ENCODE assay signal across 24 cellular contexts in the genomic region with DNA sequence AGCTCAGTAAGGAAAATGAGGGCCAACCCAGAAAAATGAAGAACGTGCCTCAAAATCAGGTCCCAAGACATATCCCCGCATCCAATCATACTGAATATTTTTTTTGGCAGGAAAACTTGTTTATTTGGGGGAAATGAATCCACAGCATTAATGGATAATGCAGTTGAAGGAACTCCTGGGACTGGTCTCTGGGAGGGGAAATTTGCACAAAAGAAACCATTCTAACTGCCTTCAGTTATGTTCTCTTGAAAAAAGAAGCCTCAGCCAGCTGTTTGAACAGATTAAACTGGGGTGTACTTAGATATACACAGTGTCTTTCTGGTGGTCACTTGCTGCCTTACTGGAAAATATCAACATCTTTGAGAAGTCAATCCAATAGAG.
DNase-seq lines count a peak whose midpoint lies in the region; ATAC-seq and TF ChIP-seq lines count a peak whose summit lies in the region.
"Had no signal": no experiment of that assay in that cellular context is flagged by ENCODE, and none has a peak within 500 bp of the region (broad histone marks: within the 10 kb centered on the region; RNA-seq: fewer than 3 reads in every experiment).

No MANE protein-coding gene starts in this region.

- no peak overlapping the region for H3K27ac Mint-ChIP-seq in CD4-positive, alpha-beta memory T cell
- H3K27ac Mint-ChIP-seq: activated naive CD8-positive, alpha-beta T cell treated with anti-CD3 and anti-CD28 coated beads for 36 hours; activated T-cell treated with anti-CD3 and anti-CD28 coated beads, Interleukin-2, amount 50 U/mL, for 72 hours; dendritic cell treated with granulocyte-macrophage colony-stimulating factor and Interleukin-4, amounts not matched to agents 40 ng/mL and 50 ng/mL, for 4 days had no signal

- no peaks in the 10 kb centered on the region for H3K9me3 ChIP-seq in HCT116 (ENCODE audit: control insufficient read depth in 1 of 2, insufficient read depth in 1 of 2, low read depth in 1 of 2, low read length in 2 of 2)
- no peaks in the 10 kb centered on the region for H3K9me3 ChIP-seq in Panc1 (ENCODE audit: control insufficient read depth, insufficient read depth, low read depth, low read length)
- no peaks in the 10 kb centered on the region for H3K9me3 ChIP-seq in left ventricle myocardium inferior (replicated peaks)
- no peaks in the 10 kb centered on the region for H3K9me3 ChIP-seq in skeletal muscle satellite cell (replicated peaks; ENCODE audit: low read length)
- no peaks in the 10 kb centered on the region for H3K9me3 ChIP-seq in CD4-positive, alpha-beta memory T cell (ENCODE audit: control insufficient read depth in 1 of 2, low read length in 2 of 2)
- H3K9me3 ChIP-seq: gastroesophageal sphincter, HAP-1, left lung, psoas muscle had no signal

- no peaks in the 10 kb centered on the region for H3K36me3 Mint-ChIP-seq in CD4-positive, alpha-beta memory T cell
- H3K36me3 Mint-ChIP-seq: activated naive CD8-positive, alpha-beta T cell treated with anti-CD3 and anti-CD28 coated beads for 36 hours had no signal

- peaks cover 90% of the 10 kb centered on the region for H3K79me2 ChIP-seq in HCT116 (ENCODE audit: insufficient read depth, low read length)

- H4K20me1 ChIP-seq in HCT116 (ENCODE audit: insufficient read depth) = peaks cover 11% of the 10 kb centered on the region; the same call in 1 of the 2 replicates

- H3K27ac ChIP-seq in HCT116 (ENCODE audit: low read depth, low read length) (no peak overlapping the region), Panc1 (ENCODE audit: low read length) (peak overlapping the region; percentile 68; the same call in 1 of the 2 replicates), left ventricle myocardium inferior (replicated peaks) (peak overlapping the region; percentile 71)
- H3K27ac ChIP-seq in CD4-positive, alpha-beta memory T cell (ENCODE audit: low read depth, low read length) = no peak overlapping the region
- H3K27ac ChIP-seq: brain microvascular endothelial cell, epithelial cell of prostate, gastroesophageal sphincter, left lung, psoas muscle had no signal

- H3K4me3 ChIP-seq in HCT116 (replicated peaks in 1 of 2; ENCODE audit: low read depth in 1 of 2, low read length in 2 of 2) (no peak overlapping the region), Panc1 (ENCODE audit: low read depth in 2 of 2, low read length in 2 of 2) (no peak overlapping the region), left ventricle myocardium inferior (no peak overlapping the region), skeletal muscle satellite cell (ENCODE audit: low read length) (peak overlapping the region; percentile 12)
- H3K4me3 ChIP-seq in CD4-positive, alpha-beta memory T cell (ENCODE audit: low read length in 2 of 2) = no peak overlapping the region
- H3K4me3 ChIP-seq: gastroesophageal sphincter, HAP-1, left lung, psoas muscle had no signal

- DNase-seq in HCT116 (ENCODE audit: low read depth, low spot score) (no peak), Panc1 (ENCODE audit: low read depth, low spot score) (no peak), left ventricle myocardium inferior (no peak), hippocampal formation (lab: John Stamatoyannopoulos, UW) (no peak)
- DNase-seq in CD4-positive, alpha-beta memory T cell = no peak
- no peak for DNase-seq in stimulated activated naive CD4-positive, alpha-beta T cell treated with Interleukin-2 at 50 U/mL for 16 hours (lab: John Stamatoyannopoulos, UW)
- DNase-seq: activated CD8-positive, alpha-beta memory T cell treated with anti-CD3 and anti-CD28 coated beads for 24 hours; activated naive CD8-positive, alpha-beta T cell treated with anti-CD3 and anti-CD28 coated beads for 36 hours; activated T-cell treated with anti-CD3 and anti-CD28 coated beads, Interleukin-2, amount 50 U/mL, for 72 hours; AML-193; brain microvascular endothelial cell; left lung; NCI-H1694 treated with DMSO at 0.1 percent for 48 hours; psoas muscle; SHP77 treated with DMSO at 0.1 percent for 48 hours; stimulated activated CD4-positive, alpha-beta T cell treated with anti-CD3 and anti-CD28 coated beads, Interleukin-15, amount 100 ng/mL, for 24 hours; stimulated activated naive CD8-positive, alpha-beta T cell treated with anti-CD3 and anti-CD28 coated beads, Interleukin-15, Interleukin-2, amounts not matched to agents 100 U/mL and 50 U/mL, for 24 hours had no signal

- H3K27me3 ChIP-seq in HCT116 (ENCODE audit: insufficient read depth, low read length) (no peaks in the 10 kb centered on the region), Panc1 (ENCODE audit: control insufficient read depth, insufficient read depth, low read length) (no peaks in the 10 kb centered on the region), left ventricle myocardium inferior (ENCODE audit: low read depth) (no peaks in the 10 kb centered on the region), skeletal muscle satellite cell (ENCODE audit: control insufficient read depth, insufficient read depth, low read length) (no peaks in the 10 kb centered on the region)
- no peaks in the 10 kb centered on the region for H3K27me3 ChIP-seq in CD4-positive, alpha-beta memory T cell (ENCODE audit: insufficient read depth, low read length)
- H3K27me3 ChIP-seq: brain microvascular endothelial cell, gastroesophageal sphincter, left lung had no signal

- intact Hi-C loops in HCT116 (cut with micrococcal nuclease) (no loop called here), Panc1 (cut with micrococcal nuclease; ENCODE audit: unreplicated experiment) (no loop called here), left ventricle myocardium inferior (cut with micrococcal nuclease) (no loop called here)
- intact Hi-C loops in CD4-positive, alpha-beta memory T cell (cut with micrococcal nuclease) = no loop called here

- no peak overlapping the region for H2AFZ ChIP-seq in HCT116 (ENCODE audit: low read depth, low read length, poor library complexity, severe bottlenecking)

- no peak overlapping the region for H3K4me3 Mint-ChIP-seq in CD4-positive, alpha-beta memory T cell
- H3K4me3 Mint-ChIP-seq: activated naive CD8-positive, alpha-beta T cell treated with anti-CD3 and anti-CD28 coated beads for 36 hours; activated T-cell treated with anti-CD3 and anti-CD28 coated beads, Interleukin-2, amount 50 U/mL, for 72 hours; dendritic cell treated with granulocyte-macrophage colony-stimulating factor and Interleukin-4, amounts not matched to agents 40 ng/mL and 50 ng/mL, for 4 days had no signal

- TF ChIP-seq CTCF in HCT116 (IDR thresholded peaks at IDR 0.05 in 2 of 3, conservative IDR thresholded peaks at IDR 0.05 in 1 of 3; ENCODE audit: borderline replicate concordance in 1 of 3, insufficient read depth in 1 of 3, low read depth in 2 of 3, low read length in 2 of 3) (no peak), Panc1 (IDR thresholded peaks at IDR 0.05) (no peak), left ventricle myocardium inferior (IDR thresholded peaks at IDR 0.05; ENCODE audit: borderline replicate concordance) (no peak)

- H3K4me1 Mint-ChIP-seq in CD4-positive, alpha-beta memory T cell = peaks cover 0 to 14% (median 9%) of the 10 kb centered on the region in 4 donors

- peak overlapping the region; percentile 12; the same call in 1 of the 2 replicates for H3K4me2 ChIP-seq in HCT116 (ENCODE audit: low read length)
- peak overlapping the region; percentile 47 for H3K4me2 ChIP-seq in skeletal muscle satellite cell (ENCODE audit: low read length)

- no peaks in the 10 kb centered on the region for H3K27me3 Mint-ChIP-seq in CD4-positive, alpha-beta memory T cell
- H3K27me3 Mint-ChIP-seq: dendritic cell treated with granulocyte-macrophage colony-stimulating factor and Interleukin-4, amounts not matched to agents 40 ng/mL and 50 ng/mL, for 4 days had no signal

- no peaks in the 10 kb centered on the region for H3K9me2 ChIP-seq in HCT116 (ENCODE audit: insufficient read depth)

- BruUV-seq in HCT116 (replicated peaks; lab: Mats Ljungman, UMichigan) (no TSS peak), Panc1 (replicated peaks; lab: Mats Ljungman, UMichigan) (no TSS peak)

- H3K9ac ChIP-seq in HCT116 (ENCODE audit: low read length) (no peak overlapping the region), skeletal muscle satellite cell (ENCODE audit: low read depth, low read length) (peak overlapping the region; percentile 28)

- ATAC-seq in HCT116 = no peak
- no peak for ATAC-seq in Panc1
- ATAC-seq in GM21723 (IDR thresholded peaks at IDR 0.05; ENCODE audit: unreplicated experiment) = no peak
- ATAC-seq: activated CD4-positive, CD25-positive, alpha-beta regulatory T cell treated with anti-CD3 and anti-CD28 coated beads, Interleukin-2, amount 50 U/mL, for 24 hours; activated T-cell treated with anti-CD3 and anti-CD28 coated beads, Interleukin-2, amount 50 U/mL, for 72 hours; left lung; stimulated activated naive CD8-positive, alpha-beta T cell treated with anti-CD3 and anti-CD28 coated beads, Interleukin-15, Interleukin-2, amounts not matched to agents 100 U/mL and 50 U/mL, for 24 hours had no signal

- no peak for TF ChIP-seq RAD21 in HCT116 (IDR thresholded peaks at IDR 0.05; ENCODE audit: low read depth)

- no peak for TF ChIP-seq POLR2A in HCT116 (IDR thresholded peaks at IDR 0.05; ENCODE audit: borderline replicate concordance, extremely low read depth, insufficient read depth, insufficient read length)

- POLR2A ChIA-PET in HCT116 (lab: Charles Lee) (no interaction called here), Panc1 (lab: Charles Lee) (no interaction called here)
- POLR2A ChIA-PET in CD4-positive, alpha-beta memory T cell (lab: Charles Lee; ENCODE audit: partially characterized antibody) = no interaction called here

- in situ Hi-C loops in Panc1 (cut with HindIII; ENCODE audit: low pct_unique_long_range_greater_than_20kb, low sequenced_read_pairs) = no loop called here

- CTCF ChIA-PET in HCT116 (lab: Charles Lee) = interaction anchor here (0.9 to 1.2 kb wide), 2 partner anchors 11 to 15 kb away, joined by 3 read pairs; no protein-coding TSS in a partner anchor
- CTCF ChIA-PET in Panc1 (lab: Charles Lee) = no interaction called here
- CTCF ChIA-PET in CD4-positive, alpha-beta memory T cell (lab: Charles Lee; ENCODE audit: partially characterized antibody) = no interaction called here

- RAD21 ChIA-PET in HCT116 (lab: Charles Lee; ENCODE audit: low non-redundant PET in 1 of 2, low total read pairs in 2 of 2, uncharacterized antibody in 2 of 2, unreplicated experiment in 2 of 2) = no interaction called here

- H3K4me1 ChIP-seq in HCT116 (ENCODE audit: control insufficient read depth in 1 of 2, insufficient read depth in 2 of 2, low read length in 2 of 2) (peaks cover 39 to 46% of the 10 kb centered on the region in 2 experiments), Panc1 (ENCODE audit: control insufficient read depth, insufficient read depth, low read length) (peaks cover 89% of the 10 kb centered on the region), left ventricle myocardium inferior (peaks cover 81% of the 10 kb centered on the region), skeletal muscle satellite cell (ENCODE audit: control insufficient read depth, insufficient read depth, low read length) (peaks cover 45% of the 10 kb centered on the region)
- H3K4me1 ChIP-seq in CD4-positive, alpha-beta memory T cell (ENCODE audit: insufficient read depth, low read length) = peaks cover 6% of the 10 kb centered on the region

- no peaks in the 10 kb centered on the region for H3K36me3 ChIP-seq in HCT116 (ENCODE audit: control insufficient read depth in 1 of 2, insufficient read depth in 2 of 2, low read length in 2 of 2)
- no peaks in the 10 kb centered on the region for H3K36me3 ChIP-seq in Panc1 (ENCODE audit: control insufficient read depth, insufficient read depth, low read length)
- no peaks in the 10 kb centered on the region for H3K36me3 ChIP-seq in left ventricle myocardium inferior
- no peaks in the 10 kb centered on the region for H3K36me3 ChIP-seq in skeletal muscle satellite cell (ENCODE audit: insufficient read depth, low read length)
- no peaks in the 10 kb centered on the region for H3K36me3 ChIP-seq in CD4-positive, alpha-beta memory T cell (ENCODE audit: insufficient read depth, low read length)
- H3K36me3 ChIP-seq: brain microvascular endothelial cell, gastroesophageal sphincter, HAP-1, left lung had no signal

- H3K9me3 Mint-ChIP-seq in CD4-positive, alpha-beta memory T cell = peaks cover 0 to 2% (median 0%) of the 10 kb centered on the region in 8 donors
- H3K9me3 Mint-ChIP-seq: activated naive CD8-positive, alpha-beta T cell treated with anti-CD3 and anti-CD28 coated beads for 36 hours; activated T-cell treated with anti-CD3 and anti-CD28 coated beads, Interleukin-2, amount 50 U/mL, for 72 hours; dendritic cell treated with granulocyte-macrophage colony-stimulating factor and Interleukin-4, amounts not matched to agents 40 ng/mL and 50 ng/mL, for 4 days had no signal

Comparison
In these comparisons a context has a peak if more than half of its experiments do, and no peak if none do; other contexts are left out.
1. H3K27ac ChIP-seq: peak in Panc1 (single experiment) and left ventricle myocardium inferior (single experiment); none in HCT116 (single experiment) and CD4-positive, alpha-beta memory T cell (single experiment).